In genomic region chr2:176092270-176093144, GRCh38 we compare ENCODE assay signal across 8 cellular contexts. TPM values are rescaled to one million over a fixed set of nuclear protein-coding genes. Genes with fewer than 3 reads are reported as not detected.
A peak's percentile ranks its signal among the peaks of the same experiment; 100 is the strongest.
DNase-seq lines count a peak whose midpoint lies in the region; ATAC-seq and TF ChIP-seq lines count a peak whose summit lies in the region.

Gene HOXD13 (plus strand): TSS chr2:176092721. CDS start chr2:176092891, 170 bp downstream.

- DNase-seq in NCI-H748 (lab: John Stamatoyannopoulos, UW; ENCODE audit: unreplicated experiment), result peak; percentile 34
- DNase-seq in NCI-H748 treated with DMSO at 0.1 percent for 48 hours (lab: John Stamatoyannopoulos, UW), result no peak
- DNase-seq in NCI-H2171 (lab: John Stamatoyannopoulos, UW), result peak; percentile 30
- peak; percentile 95 for DNase-seq in sigmoid colon
- DNase-seq in middle frontal gyrus (ENCODE audit: extremely low spot score, low spot score), result no peak

- intact Hi-C loops in sigmoid colon (cut with DNase I), result loop anchor here (5.0 kb wide), 1 partner anchor 910 kb away; the partner anchor contains the start of gene ATP5MC3

- H3K36me3 ChIP-seq in esophagus (ENCODE audit: control insufficient read depth in 2 of 2, insufficient read depth in 2 of 2, low read length in 1 of 2), result no peaks in the 10 kb centered on the region
- H3K36me3 ChIP-seq in sigmoid colon, result no peaks in the 10 kb centered on the region

- no peak within 1 kb of the TSS for H3K27ac ChIP-seq in esophagus (ENCODE audit: low read depth in 2 of 2, low read length in 1 of 2)
- peak within 1 kb of the TSS in 3 of 4 donors; percentile 92 to 96 (median 94) for H3K27ac ChIP-seq in sigmoid colon

- H3K9me3 ChIP-seq in esophagus (ENCODE audit: control insufficient read depth in 2 of 2, insufficient read depth in 1 of 2, low read depth in 1 of 2, low read length in 1 of 2) (peaks cover 0 to 12% of the 10 kb centered on the region in 2 donors), sigmoid colon (no peaks in the 10 kb centered on the region)

- H3K27me3 ChIP-seq in esophagus (ENCODE audit: control insufficient read depth in 1 of 2, insufficient read depth in 2 of 2, low read length in 2 of 2) (peaks cover 0 to 49% of the 10 kb centered on the region in 2 donors), sigmoid colon (peaks cover 0 to 94% (median 28%) of the 10 kb centered on the region in 3 donors)

- H3K4me1 ChIP-seq in esophagus (ENCODE audit: control insufficient read depth in 2 of 2, insufficient read depth in 2 of 2, low read length in 1 of 2) (peaks cover 8 to 13% of the 10 kb centered on the region in 2 donors), sigmoid colon (peaks cover 0 to 54% (median 46%) of the 10 kb centered on the region in 4 donors)

- TF ChIP-seq CTCF in sigmoid colon (IDR thresholded peaks at IDR 0.05), result no peak

- H3K4me3 ChIP-seq in esophagus (ENCODE audit: low read depth in 1 of 2, low read length in 2 of 2) (peak within 1 kb of the TSS; percentile 25 to 42), sigmoid colon (peak within 1 kb of the TSS; percentile 66 to 70 (median 68))

- TF ChIP-seq EP300 in sigmoid colon (IDR thresholded peaks at IDR 0.05), result no peak

- ATAC-seq in HG03520 (IDR thresholded peaks at IDR 0.05; ENCODE audit: unreplicated experiment) (no peak), GM19035 (IDR thresholded peaks at IDR 0.05; ENCODE audit: unreplicated experiment) (no peak)

- WGBS in esophagus, 2 donors, result 5% methylated on average over 51 to 95 of the region's 95 CpGs
- 2% methylated on average over 95 of the region's 95 CpGs for WGBS in sigmoid colon, 2 donors

- peak; percentile 77 to 93 for TF ChIP-seq POLR2A in sigmoid colon (IDR thresholded peaks at IDR 0.05)

RNA-seq across cellular contexts. Expression of gene HOXD13, which starts in this region (rescaled TPM):
- not detected for polyA plus RNA-seq in esophagus
- total RNA-seq in sigmoid colon, result 10 to 100 TPM; 18.7 to 48.9 (median 34.1) TPM
- polyA plus RNA-seq in sigmoid colon, result 1 to 10 TPM in 2 of 3 donors, not detected in 1; 2.3 to 2.4 TPM

Comparison
In these comparisons a context has a peak if more than half of its experiments do, and no peak if none do; other contexts are left out.
1. DNase-seq: peak in NCI-H748 (single experiment), NCI-H2171 (single experiment) and sigmoid colon (single experiment); none in NCI-H748 treated with DMSO at 0.1 percent for 48 hours (single experiment) and middle frontal gyrus (single experiment).
2. H3K27ac ChIP-seq: peak in sigmoid colon (3 of 4); none in esophagus (0 of 2).